20 cellular contexts compared by ENCODE assay signal in genomic region chrX:40209951-40210617, GRCh38.
DNase-seq lines count a peak whose midpoint lies in the region; ATAC-seq and TF ChIP-seq lines count a peak whose summit lies in the region.
"Had no signal": no experiment of that assay in that cellular context is flagged by ENCODE, and none has a peak within 500 bp of the region (broad histone marks: within the 10 kb centered on the region; RNA-seq: fewer than 3 reads in every experiment).

No MANE protein-coding gene starts in this region.

- H3K27ac ChIP-seq in left lung, result no peak overlapping the region
- H3K27ac ChIP-seq: parathyroid adenoma, tibial artery had no signal

- TF ChIP-seq CTCF in astrocyte of the spinal cord (IDR thresholded peaks at IDR 0.05; ENCODE audit: low read depth, low read length), result no peak
- TF ChIP-seq CTCF in left lung (IDR thresholded peaks at IDR 0.05), result no peak

- H3K27me3 ChIP-seq in left lung, result no peaks in the 10 kb centered on the region
- H3K27me3 ChIP-seq: tibial artery had no signal

- DNase-seq in Daoy (ENCODE audit: low read depth) (peak; percentile 43), M059J (ENCODE audit: low read depth) (peak; percentile 60), astrocyte of the spinal cord (ENCODE audit: low read depth, low spot score) (peak; percentile 13), left lung (no peak), T1000 (lab: John Stamatoyannopoulos, UW) (no peak)
- no peak for DNase-seq in stimulated activated CD4-positive, alpha-beta T cell treated with anti-CD3 and anti-CD28 coated beads, Interleukin-12 subunit alpha, Interleukin-12 subunit beta, amount 100 ng/mL, for 4 hours
- DNase-seq: activated CD4-positive, alpha-beta T cell treated with anti-CD3 and anti-CD28 coated beads for 48 hours; CD8-positive, alpha-beta memory T cell; dermis blood vessel endothelial cell; DMS53; H9; natural killer cell; NCI-H1417 treated with DMSO at 0.1 percent for 48 hours; NCI-H524; Right ventricle myocardium superior; stimulated activated naive CD4-positive, alpha-beta T cell treated with Interleukin-2 at 50 U/mL for 16 hours; tibial artery had no signal

- H3K4me3 ChIP-seq in astrocyte of the spinal cord (ENCODE audit: low read depth, low read length), result no peak overlapping the region
- no peak overlapping the region for H3K4me3 ChIP-seq in left lung
- H3K4me3 ChIP-seq: tibial artery had no signal

- in situ Hi-C loops in astrocyte of the spinal cord (cut with HindIII; ENCODE audit: low sequenced_read_pairs), result no loop called here

- intact Hi-C loops in left lung (cut with DNase I), result no loop called here

- no peaks in the 10 kb centered on the region for H3K4me1 ChIP-seq in left lung
- H3K4me1 ChIP-seq: parathyroid adenoma, tibial artery had no signal

- ATAC-seq in left lung (peak; percentile 80), HG03469 (IDR thresholded peaks at IDR 0.05; ENCODE audit: unreplicated experiment) (no peak), GM19035 (IDR thresholded peaks at IDR 0.05; ENCODE audit: unreplicated experiment) (no peak)
- ATAC-seq: natural killer cell had no signal

- no peaks in the 10 kb centered on the region for H3K36me3 ChIP-seq in left lung
- H3K36me3 ChIP-seq: tibial artery had no signal

- H3K9me3 ChIP-seq in left lung, result no peaks in the 10 kb centered on the region

Comparison
In these comparisons a context has a peak if more than half of its experiments do, and no peak if none do; other contexts are left out.
1. DNase-seq: peak in Daoy (single experiment), M059J (single experiment) and astrocyte of the spinal cord (single experiment); none in left lung (0 of 2), T1000 (single experiment) and stimulated activated CD4-positive, alpha-beta T cell treated with anti-CD3 and anti-CD28 coated beads, Interleukin-12 subunit alpha, Interleukin-12 subunit beta, amount 100 ng/mL, for 4 hours (single experiment).